ENCODE assay signal across 8 cellular contexts in genomic region chr20:53940356-53940694, GRCh38.
DNase-seq lines count a peak whose midpoint lies in the region; ATAC-seq and TF ChIP-seq lines count a peak whose summit lies in the region.

No MANE protein-coding gene starts in this region.

- peaks cover 28% of the 10 kb centered on the region for H3F3A ChIP-seq in MM.1S (ENCODE audit: insufficient read depth, low read length)

- H3K4me1 ChIP-seq in BLaER1 treated with 17β-estradiol and CSF1 and Interleukin-3, amounts not matched to agents 10 nM and 100 nM, result peaks cover 69 to 89% (median 79%) of the 10 kb centered on the region in 10 experiments
- H3K4me1 ChIP-seq in MM.1S (ENCODE audit: low read length) (peaks cover 56% of the 10 kb centered on the region), neuron (ENCODE audit: insufficient read depth, low read length) (peaks cover 31% of the 10 kb centered on the region)

- H3K9ac ChIP-seq in BLaER1 treated with 17β-estradiol and CSF1 and Interleukin-3, amounts not matched to agents 10 nM and 100 nM, result peak overlapping the region in 9 of 11 experiments; percentile 11 to 75 (median 49); a peak in 14 of 22 replicates
- H3K9ac ChIP-seq in MM.1S (ENCODE audit: low read length), result peak overlapping the region; percentile 75

- no peaks in the 10 kb centered on the region for H3K9me3 ChIP-seq in BLaER1 treated with 17β-estradiol and CSF1 and Interleukin-3, amounts not matched to agents 10 nM and 100 nM (replicated peaks in 1 of 11)
- no peaks in the 10 kb centered on the region for H3K9me3 ChIP-seq in MM.1S (replicated peaks; ENCODE audit: insufficient read depth, low read length)
- H3K9me3 ChIP-seq in neuron (ENCODE audit: low read length), result no peaks in the 10 kb centered on the region

- no peaks in the 10 kb centered on the region for H3K36me3 Mint-ChIP-seq in activated CD8-positive, alpha-beta T cell treated with anti-CD3 and anti-CD28 coated beads for 36 hours (ENCODE audit: low read depth)
- no peaks in the 10 kb centered on the region for H3K36me3 Mint-ChIP-seq in activated naive CD4-positive, alpha-beta T cell treated with anti-CD3 and anti-CD28 coated beads for 36 hours (ENCODE audit: low read depth)

- no peak for TF ChIP-seq CTCF in MM.1S (IDR thresholded peaks at IDR 0.05; ENCODE audit: low read length)
- TF ChIP-seq CTCF in activated CD8-positive, alpha-beta T cell treated with anti-CD3 and anti-CD28 coated beads for 36 hours (IDR thresholded peaks at IDR 0.05), result no peak

- peak overlapping the region; percentile 44 to 98 (median 87); a peak in 20 of 22 replicates for H3K27ac ChIP-seq in BLaER1 treated with 17β-estradiol and CSF1 and Interleukin-3, amounts not matched to agents 10 nM and 100 nM
- H3K27ac ChIP-seq in MM.1S (ENCODE audit: low read length) (peak overlapping the region; percentile 96; the same call in 1 of the 2 replicates), epithelial cell of prostate (peak overlapping the region; percentile 69)

- DNase-seq in MM.1S (no peak), epithelial cell of prostate (ENCODE audit: low read depth, low spot score) (no peak), hippocampal formation (lab: John Stamatoyannopoulos, UW) (no peak), NCI-H510A (lab: John Stamatoyannopoulos, UW) (no peak)
- DNase-seq in activated CD8-positive, alpha-beta T cell treated with anti-CD3 and anti-CD28 coated beads for 36 hours, result no peak
- DNase-seq in activated naive CD4-positive, alpha-beta T cell treated with anti-CD3 and anti-CD28 coated beads for 36 hours, result no peak

- peaks cover 39% of the 10 kb centered on the region for H3K4me1 Mint-ChIP-seq in activated CD8-positive, alpha-beta T cell treated with anti-CD3 and anti-CD28 coated beads for 36 hours (ENCODE audit: low read depth)
- peaks cover 32% of the 10 kb centered on the region for H3K4me1 Mint-ChIP-seq in activated naive CD4-positive, alpha-beta T cell treated with anti-CD3 and anti-CD28 coated beads for 36 hours (ENCODE audit: low read depth)

- peaks cover 14% of the 10 kb centered on the region for H3K79me2 ChIP-seq in MM.1S (ENCODE audit: low read length)

- H4K20me1 ChIP-seq in BLaER1 treated with 17β-estradiol and CSF1 and Interleukin-3, amounts not matched to agents 10 nM and 100 nM, result no peaks in the 10 kb centered on the region
- no peaks in the 10 kb centered on the region for H4K20me1 ChIP-seq in MM.1S (ENCODE audit: insufficient read depth, low read length)

- no peaks in the 10 kb centered on the region for H3K27me3 ChIP-seq in BLaER1 treated with 17β-estradiol and CSF1 and Interleukin-3, amounts not matched to agents 10 nM and 100 nM
- H3K27me3 ChIP-seq in MM.1S (replicated peaks; ENCODE audit: insufficient read depth, low read length), result no peaks in the 10 kb centered on the region
- H3K27me3 ChIP-seq in neuron (ENCODE audit: insufficient read depth, low read length), result no peaks in the 10 kb centered on the region

- H3K9me3 Mint-ChIP-seq in activated CD8-positive, alpha-beta T cell treated with anti-CD3 and anti-CD28 coated beads for 36 hours, result no peaks in the 10 kb centered on the region
- H3K9me3 Mint-ChIP-seq in activated naive CD4-positive, alpha-beta T cell treated with anti-CD3 and anti-CD28 coated beads for 36 hours, result no peaks in the 10 kb centered on the region

- 0 out of 20 replicates have a peak overlapping the region, but pooled peaks of 1 of the 10 experiments have one; percentile 30 for H3K4me3 ChIP-seq in BLaER1 treated with 17β-estradiol and CSF1 and Interleukin-3, amounts not matched to agents 10 nM and 100 nM
- peak overlapping the region; percentile 37 for H3K4me3 ChIP-seq in MM.1S (ENCODE audit: low read length)
- H3K4me3 ChIP-seq in neuron (ENCODE audit: low read length), result peak overlapping the region; percentile 90

- H3K4me3 Mint-ChIP-seq in activated CD8-positive, alpha-beta T cell treated with anti-CD3 and anti-CD28 coated beads for 36 hours, result no peak overlapping the region
- no peak overlapping the region for H3K4me3 Mint-ChIP-seq in activated naive CD4-positive, alpha-beta T cell treated with anti-CD3 and anti-CD28 coated beads for 36 hours

- POLR2A ChIA-PET in activated CD8-positive, alpha-beta T cell treated with anti-CD3 and anti-CD28 coated beads for 36 hours (lab: Charles Lee), result interaction anchor here (0.6 to 0.9 kb wide), 2 partner anchors 18 to 67 kb away, joined by 3 read pairs; no protein-coding TSS in a partner anchor

- no peaks in the 10 kb centered on the region for H3K9me2 ChIP-seq in MM.1S (replicated peaks; ENCODE audit: insufficient read depth, low read length)

- CTCF ChIA-PET in activated CD8-positive, alpha-beta T cell treated with anti-CD3 and anti-CD28 coated beads for 36 hours (lab: Charles Lee), result interaction anchor here (0.8 to 9.9 kb wide), 42 partner anchors 8 to 603 kb away, joined by 3 to 65 read pairs (median 4); no protein-coding TSS in a partner anchor
- CTCF ChIA-PET in activated naive CD4-positive, alpha-beta T cell treated with anti-CD3 and anti-CD28 coated beads for 36 hours (lab: Charles Lee), result interaction anchor here (0.5 to 4.2 kb wide), 18 partner anchors 8 to 656 kb away, joined by 3 to 37 read pairs (median 4); no protein-coding TSS in a partner anchor

- H2AFZ ChIP-seq in MM.1S (ENCODE audit: low read length) (peak overlapping the region; percentile 68), neuron (ENCODE audit: low read depth, low read length) (peak overlapping the region; percentile 80)

- no peak overlapping the region for H3K27ac Mint-ChIP-seq in activated CD8-positive, alpha-beta T cell treated with anti-CD3 and anti-CD28 coated beads for 36 hours
- H3K27ac Mint-ChIP-seq in activated naive CD4-positive, alpha-beta T cell treated with anti-CD3 and anti-CD28 coated beads for 36 hours, result no peak overlapping the region

- H3K4me2 ChIP-seq in BLaER1 treated with 17β-estradiol and CSF1 and Interleukin-3, amounts not matched to agents 10 nM and 100 nM, result peak overlapping the region; percentile 50 to 86 (median 67)
- peak overlapping the region; percentile 75 for H3K4me2 ChIP-seq in MM.1S (ENCODE audit: low read depth, low read length)

- no peaks in the 10 kb centered on the region for H3K27me3 Mint-ChIP-seq in activated CD8-positive, alpha-beta T cell treated with anti-CD3 and anti-CD28 coated beads for 36 hours
- no peaks in the 10 kb centered on the region for H3K27me3 Mint-ChIP-seq in activated naive CD4-positive, alpha-beta T cell treated with anti-CD3 and anti-CD28 coated beads for 36 hours (ENCODE audit: low read depth)

- no peaks in the 10 kb centered on the region for H3K36me3 ChIP-seq in BLaER1 treated with 17β-estradiol and CSF1 and Interleukin-3, amounts not matched to agents 10 nM and 100 nM
- no peaks in the 10 kb centered on the region for H3K36me3 ChIP-seq in MM.1S (replicated peaks; ENCODE audit: insufficient read depth, low read length)
- H3K36me3 ChIP-seq in neuron (ENCODE audit: insufficient read depth, low read length), result no peaks in the 10 kb centered on the region

- intact Hi-C loops in activated CD8-positive, alpha-beta T cell treated with anti-CD3 and anti-CD28 coated beads for 36 hours (cut with micrococcal nuclease), result loop anchor here (10.0 kb wide), 1 partner anchor 526 kb away; no protein-coding TSS in a partner anchor
- intact Hi-C loops in activated naive CD4-positive, alpha-beta T cell treated with anti-CD3 and anti-CD28 coated beads for 36 hours (cut with micrococcal nuclease), result loop anchor here (1.0 to 10.0 kb wide), 4 partner anchors 361 to 1628 kb away; no protein-coding TSS in a partner anchor

- no peak for ATAC-seq in activated CD8-positive, alpha-beta T cell treated with anti-CD3 and anti-CD28 coated beads for 36 hours
